21 cellular contexts compared by ENCODE assay signal in genomic region chr10:118845776-118846175, GRCh38.
"Had no signal": no experiment of that assay in that cellular context is flagged by ENCODE, and none has a peak within 500 bp of the region (broad histone marks: within the 10 kb centered on the region; RNA-seq: fewer than 3 reads in every experiment).

No MANE protein-coding gene starts in this region.

- H3K36me3 Mint-ChIP-seq: immature natural killer cell; naive thymus-derived CD4-positive, alpha-beta T cell; stimulated activated memory B cell treated with anti-CD40 and anti-IgM and Interleukin-4, amounts not matched to agents 10 μg/mL and 1 μg/mL and 100 μg/mL, for 72 hours had no signal

- H3K79me2 ChIP-seq: parathyroid adenoma had no signal

- H3K27me3 ChIP-seq: esophagus muscularis mucosa, gastroesophageal sphincter, tibial nerve, upper lobe of right lung, vagina had no signal

- H3K4me3 Mint-ChIP-seq: immature natural killer cell; naive thymus-derived CD4-positive, alpha-beta T cell; nephron progenitor cell; stimulated activated memory B cell treated with anti-CD40 and anti-IgM and Interleukin-4, amounts not matched to agents 10 μg/mL and 1 μg/mL and 100 μg/mL, for 72 hours; stimulated activated naive CD8-positive, alpha-beta T cell treated with anti-CD3 and anti-CD28 coated beads, Interleukin-15, Interleukin-2, amounts not matched to agents 100 ng/mL and 50 ng/mL, for 24 hours had no signal

- H3K4me3 ChIP-seq: coronary artery, esophagus muscularis mucosa, gastroesophageal sphincter, left ventricle myocardium inferior, lower lobe of right lung, prostate gland, tibial nerve, upper lobe of right lung, vagina had no signal

- H3K9ac ChIP-seq: parathyroid adenoma had no signal

- H3K4me1 Mint-ChIP-seq: immature natural killer cell; naive thymus-derived CD4-positive, alpha-beta T cell; stimulated activated memory B cell treated with anti-CD40 and anti-IgM and Interleukin-4, amounts not matched to agents 10 μg/mL and 1 μg/mL and 100 μg/mL, for 72 hours had no signal

- H3K9me3 Mint-ChIP-seq: immature natural killer cell; naive thymus-derived CD4-positive, alpha-beta T cell; nephron progenitor cell; stimulated activated memory B cell treated with anti-CD40 and anti-IgM and Interleukin-4, amounts not matched to agents 10 μg/mL and 1 μg/mL and 100 μg/mL, for 72 hours; stimulated activated naive CD8-positive, alpha-beta T cell treated with anti-CD3 and anti-CD28 coated beads, Interleukin-15, Interleukin-2, amounts not matched to agents 100 ng/mL and 50 ng/mL, for 24 hours had no signal

- H2AFZ ChIP-seq: parathyroid adenoma had no signal

- ATAC-seq: gastroesophageal sphincter; left cardiac atrium; lower lobe of right lung; naive thymus-derived CD4-positive, alpha-beta T cell; stimulated activated memory B cell treated with anti-CD40 and anti-IgM and Interleukin-4, amounts not matched to agents 10 μg/mL and 1 μg/mL and 100 μg/mL, for 72 hours; upper lobe of right lung had no signal

- H3K27ac ChIP-seq: coronary artery, esophagus muscularis mucosa, gastroesophageal sphincter, left ventricle myocardium inferior, lower lobe of right lung, parathyroid adenoma, prostate gland, tibial nerve, upper lobe of right lung, vagina had no signal

- DNase-seq: effector CD4-positive, alpha-beta T cell; immature natural killer cell; kidney; left cardiac atrium; left ventricle myocardium inferior; lower lobe of right lung; mesendoderm; naive thymus-derived CD4-positive, alpha-beta T cell; nephron progenitor cell; stimulated activated CD4-positive, alpha-beta T cell treated with anti-CD3 and anti-CD28 coated beads, Interleukin-4, amount 100 ng/mL, for 1 hour; stimulated activated CD8-positive, alpha-beta memory T cell treated with anti-CD3 and anti-CD28 coated beads, Interleukin-4, amount 100 ng/mL, for 48 hours; upper lobe of right lung had no signal

- H3K27me3 Mint-ChIP-seq: stimulated activated naive CD8-positive, alpha-beta T cell treated with anti-CD3 and anti-CD28 coated beads, Interleukin-15, Interleukin-2, amounts not matched to agents 100 ng/mL and 50 ng/mL, for 24 hours had no signal

- H3K4me1 ChIP-seq: gastroesophageal sphincter, lower lobe of right lung, parathyroid adenoma, prostate gland, tibial nerve had no signal

- H3K36me3 ChIP-seq: esophagus muscularis mucosa, gastroesophageal sphincter, left ventricle myocardium inferior, lower lobe of right lung, prostate gland, tibial nerve, upper lobe of right lung, vagina had no signal

- H3K27ac Mint-ChIP-seq: immature natural killer cell; naive thymus-derived CD4-positive, alpha-beta T cell; nephron progenitor cell; stimulated activated memory B cell treated with anti-CD40 and anti-IgM and Interleukin-4, amounts not matched to agents 10 μg/mL and 1 μg/mL and 100 μg/mL, for 72 hours; stimulated activated naive CD8-positive, alpha-beta T cell treated with anti-CD3 and anti-CD28 coated beads, Interleukin-15, Interleukin-2, amounts not matched to agents 100 ng/mL and 50 ng/mL, for 24 hours had no signal

- H3K9me3 ChIP-seq: esophagus muscularis mucosa, gastroesophageal sphincter, left ventricle myocardium inferior, lower lobe of right lung, prostate gland, tibial nerve, upper lobe of right lung, vagina had no signal
